ENCODE assay signal across 14 cellular contexts in the genomic region with DNA sequence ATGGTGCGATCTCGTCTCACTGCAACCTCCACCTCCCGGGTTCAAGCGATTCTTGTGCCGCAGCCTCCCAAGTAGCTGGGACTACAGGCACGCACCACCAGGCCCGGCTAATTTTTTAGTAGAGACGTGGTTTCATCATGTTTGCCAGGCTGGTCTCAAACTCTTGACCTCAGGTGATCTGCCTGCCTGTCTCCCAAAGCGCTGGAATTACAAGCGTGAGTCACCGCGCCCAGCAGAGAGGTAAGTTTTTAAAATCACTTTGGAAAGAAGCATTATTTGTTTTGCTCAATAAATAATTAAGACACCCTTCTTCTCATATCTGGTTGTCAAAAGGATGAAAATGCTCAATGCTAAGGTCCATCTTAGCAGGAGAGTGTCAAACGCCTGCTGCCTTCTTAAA. TPM values are rescaled to one million over a fixed set of nuclear protein-coding genes. Genes with fewer than 3 reads are reported as not detected.
DNase-seq lines count a peak whose midpoint lies in the region; ATAC-seq and TF ChIP-seq lines count a peak whose summit lies in the region.
"Had no signal": no experiment of that assay in that cellular context is flagged by ENCODE, and none has a peak within 500 bp of the region (broad histone marks: within the 10 kb centered on the region; RNA-seq: fewer than 3 reads in every experiment).

No MANE protein-coding gene starts in this region.

- H3K4me3 ChIP-seq in right atrium auricular region: no peak overlapping the region
- H3K4me3 ChIP-seq in psoas muscle: no peak overlapping the region
- no peak overlapping the region for H3K4me3 ChIP-seq in uterus
- H3K4me3 ChIP-seq: right lobe of liver had no signal

- H3K36me3 ChIP-seq in right atrium auricular region: peaks cover 11% of the 10 kb centered on the region
- H3K36me3 ChIP-seq in psoas muscle (ENCODE audit: insufficient read depth in 1 of 2, low read depth in 1 of 2): peaks cover 0 to 7% of the 10 kb centered on the region in 2 donors
- H3K36me3 ChIP-seq in uterus: no peaks in the 10 kb centered on the region
- H3K36me3 ChIP-seq: right lobe of liver had no signal

- H3K27me3 Mint-ChIP-seq in dendritic cell treated with granulocyte-macrophage colony-stimulating factor and Interleukin-4, amounts not matched to agents 40 ng/mL and 50 ng/mL, for 4 days: no peaks in the 10 kb centered on the region
- H3K27me3 Mint-ChIP-seq in activated T-cell treated with anti-CD3 and anti-CD28 coated beads, Interleukin-2, amount 50 U/mL, for 4 hours (ENCODE audit: low read depth): no peaks in the 10 kb centered on the region

- TF ChIP-seq POLR2A in uterus (IDR thresholded peaks at IDR 0.05): no peak

- H3K4me1 ChIP-seq in right atrium auricular region (peaks cover 0 to 81% of the 10 kb centered on the region in 2 donors), psoas muscle (peaks cover 23% of the 10 kb centered on the region), uterus (peaks cover 8% of the 10 kb centered on the region in 2 donors)

- peaks cover 84% of the 10 kb centered on the region for H3K4me1 Mint-ChIP-seq in dendritic cell treated with granulocyte-macrophage colony-stimulating factor and Interleukin-4, amounts not matched to agents 40 ng/mL and 50 ng/mL, for 4 days (ENCODE audit: low read depth)
- peaks cover 44% of the 10 kb centered on the region for H3K4me1 Mint-ChIP-seq in activated T-cell treated with anti-CD3 and anti-CD28 coated beads, Interleukin-2, amount 50 U/mL, for 4 hours (ENCODE audit: low read depth)

- no peak for ATAC-seq in Right ventricle myocardium inferior
- no peak for ATAC-seq in psoas muscle
- ATAC-seq in HG02870 (IDR thresholded peaks at IDR 0.05; ENCODE audit: unreplicated experiment): no peak
- ATAC-seq in HG03139 (IDR thresholded peaks at IDR 0.05; ENCODE audit: unreplicated experiment): no peak
- no peak for ATAC-seq in activated T-cell treated with anti-CD3 and anti-CD28 coated beads, Interleukin-2, amount 50 U/mL, for 4 hours
- ATAC-seq: natural killer cell had no signal

- peaks cover 95% of the 10 kb centered on the region for H3K36me3 Mint-ChIP-seq in dendritic cell treated with granulocyte-macrophage colony-stimulating factor and Interleukin-4, amounts not matched to agents 40 ng/mL and 50 ng/mL, for 4 days (ENCODE audit: low read depth)
- H3K36me3 Mint-ChIP-seq in activated T-cell treated with anti-CD3 and anti-CD28 coated beads, Interleukin-2, amount 50 U/mL, for 4 hours (ENCODE audit: insufficient read depth): peaks cover 4% of the 10 kb centered on the region
- H3K36me3 Mint-ChIP-seq: natural killer cell had no signal

- H3K27ac ChIP-seq in right atrium auricular region: peak overlapping the region; percentile 74 to 84
- H3K27ac ChIP-seq in psoas muscle: peak overlapping the region; percentile 66
- H3K27ac ChIP-seq in uterus: peak overlapping the region; percentile 87 to 89

- DNase-seq in right atrium auricular region (ENCODE audit: low spot score): no peak
- DNase-seq in Right ventricle myocardium inferior (ENCODE audit: missing footprints): no peak
- no peak for DNase-seq in psoas muscle
- no peak for DNase-seq in uterus
- DNase-seq in activated T-cell treated with anti-CD3 and anti-CD28 coated beads, Interleukin-2, amount 50 U/mL, for 4 hours: no peak
- DNase-seq: activated naive CD4-positive, alpha-beta T cell; DMS53; head of caudate nucleus; natural killer cell; right lobe of liver; stimulated activated naive CD4-positive, alpha-beta T cell treated with Interleukin-2 at 50 U/mL for 16 hours had no signal

- H3K9me3 Mint-ChIP-seq in dendritic cell treated with granulocyte-macrophage colony-stimulating factor and Interleukin-4, amounts not matched to agents 40 ng/mL and 50 ng/mL, for 4 days: no peaks in the 10 kb centered on the region
- no peaks in the 10 kb centered on the region for H3K9me3 Mint-ChIP-seq in activated T-cell treated with anti-CD3 and anti-CD28 coated beads, Interleukin-2, amount 50 U/mL, for 4 hours
- H3K9me3 Mint-ChIP-seq: natural killer cell had no signal

- TF ChIP-seq CTCF in right atrium auricular region (IDR thresholded peaks at IDR 0.05): no peak
- TF ChIP-seq CTCF in psoas muscle (IDR thresholded peaks at IDR 0.05): no peak
- TF ChIP-seq CTCF in uterus (IDR thresholded peaks at IDR 0.05): no peak

- 92 to 96% (median 93%) methylated on average over 13 of the region's 13 CpGs for WGBS in psoas muscle, 3 donors

- H3K9me3 ChIP-seq in right atrium auricular region (no peaks in the 10 kb centered on the region), psoas muscle (no peaks in the 10 kb centered on the region), uterus (no peaks in the 10 kb centered on the region)
- H3K9me3 ChIP-seq: right lobe of liver had no signal

- peak overlapping the region; percentile 84 for H3K27ac Mint-ChIP-seq in dendritic cell treated with granulocyte-macrophage colony-stimulating factor and Interleukin-4, amounts not matched to agents 40 ng/mL and 50 ng/mL, for 4 days
- H3K27ac Mint-ChIP-seq: natural killer cell had no signal

- H3K27me3 ChIP-seq in right atrium auricular region (no peaks in the 10 kb centered on the region), psoas muscle (ENCODE audit: insufficient read depth in 3 of 3, low read length in 2 of 3) (no peaks in the 10 kb centered on the region), uterus (no peaks in the 10 kb centered on the region)
- H3K27me3 ChIP-seq: right lobe of liver had no signal

- intact Hi-C loops in Right ventricle myocardium inferior (cut with DNase I): no loop called here
- intact Hi-C loops in dendritic cell treated with granulocyte-macrophage colony-stimulating factor and Interleukin-4, amounts not matched to agents 40 ng/mL and 50 ng/mL, for 4 days (cut with micrococcal nuclease): no loop called here
- intact Hi-C loops in psoas muscle (cut with DNase I): no loop called here
- intact Hi-C loops in uterus (cut with DNase I; ENCODE audit: low total_unique reads): no loop called here

- H3K4me3 Mint-ChIP-seq in dendritic cell treated with granulocyte-macrophage colony-stimulating factor and Interleukin-4, amounts not matched to agents 40 ng/mL and 50 ng/mL, for 4 days: peak overlapping the region; percentile 64
- no peak overlapping the region for H3K4me3 Mint-ChIP-seq in activated T-cell treated with anti-CD3 and anti-CD28 coated beads, Interleukin-2, amount 50 U/mL, for 4 hours
- H3K4me3 Mint-ChIP-seq: natural killer cell had no signal

RNA-seq across cellular contexts. Expression of a gene that starts 48.5 kb away (rescaled TPM):
- total RNA-seq in right atrium auricular region: 10 to 100 TPM; 44.9 to 72.8 TPM
- total RNA-seq in Right ventricle myocardium inferior: 51.5 TPM
- total RNA-seq in psoas muscle: 10 to 100 TPM in 2 of 4 donors, 1 to 10 TPM in 2; 6.1 to 12.3 (median 8.9) TPM
- polyA plus RNA-seq in psoas muscle: 1 to 10 TPM; 2.8 to 6.7 (median 3.2) TPM
- total RNA-seq in uterus: 100 to 1,000 TPM in 2 of 4 donors, 10 to 100 TPM in 2; 46.6 to 147 (median 99.5) TPM
- total RNA-seq in activated T-cell treated with anti-CD3 and anti-CD28 coated beads, Interleukin-2, amount 50 U/mL, for 4 hours: 10 to 100 TPM; 10.8 to 11.6 (median 11.0) TPM
